ENCODE assay signal across 12 cellular contexts in genomic region chr11:122724520-122724919, GRCh38.
DNase-seq lines count a peak whose midpoint lies in the region; ATAC-seq and TF ChIP-seq lines count a peak whose summit lies in the region.
"Had no signal": no experiment of that assay in that cellular context is flagged by ENCODE, and none has a peak within 500 bp of the region (broad histone marks: within the 10 kb centered on the region; RNA-seq: fewer than 3 reads in every experiment).

No MANE protein-coding gene starts in this region.

- H3K27me3 ChIP-seq in GM23338 (ENCODE audit: insufficient read depth): no peaks in the 10 kb centered on the region
- no peaks in the 10 kb centered on the region for H3K27me3 ChIP-seq in mesendoderm (ENCODE audit: insufficient read depth, low read length, poor library complexity)
- H3K27me3 ChIP-seq: hepatocyte had no signal

- H2AFZ ChIP-seq in GM23338: no peak overlapping the region
- H2AFZ ChIP-seq: hepatocyte had no signal

- H2BK15ac ChIP-seq in mesendoderm (replicated peaks; ENCODE audit: low read depth): no peak overlapping the region

- H3K4me3 Mint-ChIP-seq in GM23338: no peak overlapping the region
- no peak overlapping the region for H3K4me3 Mint-ChIP-seq in activated naive CD8-positive, alpha-beta T cell treated with anti-CD3 and anti-CD28 coated beads for 36 hours

- no peak overlapping the region for H2BK120ac ChIP-seq in mesendoderm (ENCODE audit: low read depth, low read length)

- H3K9me3 Mint-ChIP-seq in GM23338: no peaks in the 10 kb centered on the region
- no peaks in the 10 kb centered on the region for H3K9me3 Mint-ChIP-seq in activated naive CD8-positive, alpha-beta T cell treated with anti-CD3 and anti-CD28 coated beads for 36 hours

- H3K4me1 ChIP-seq in GM23338 (ENCODE audit: insufficient read depth) (peaks cover 11% of the 10 kb centered on the region; the same call in 1 of the 2 replicates), mesendoderm (ENCODE audit: control insufficient read depth, low read depth, low read length) (peaks cover 3% of the 10 kb centered on the region)

- H3K18ac ChIP-seq in mesendoderm (ENCODE audit: low read length): no peak overlapping the region

- no peak overlapping the region for H3K9ac ChIP-seq in mesendoderm (ENCODE audit: low read length)

- H3K23ac ChIP-seq in mesendoderm (ENCODE audit: low read length): no peak overlapping the region

- no peaks in the 10 kb centered on the region for H4K20me1 ChIP-seq in GM23338 (replicated peaks; ENCODE audit: insufficient read depth)

- no peak overlapping the region for H3K56ac ChIP-seq in mesendoderm (ENCODE audit: low read length)

- no peaks in the 10 kb centered on the region for H3K79me1 ChIP-seq in mesendoderm (ENCODE audit: low read length)

- no peak overlapping the region for H4K8ac ChIP-seq in mesendoderm (ENCODE audit: low read depth, low read length)

- no peak overlapping the region for H4K5ac ChIP-seq in mesendoderm (ENCODE audit: low read length)

- no peaks in the 10 kb centered on the region for H3K9me2 ChIP-seq in GM23338 (ENCODE audit: insufficient read depth)

- H3K27ac ChIP-seq in GM23338 (ENCODE audit: low read depth) (no peak overlapping the region), mesendoderm (ENCODE audit: low read depth, low read length) (no peak overlapping the region)
- H3K27ac ChIP-seq: hepatocyte had no signal

- in situ Hi-C loops in ACHN (cut with HindIII; ENCODE audit: low pct_ligation_motif_present, low pct_unique_long_range_greater_than_20kb, low sequenced_read_pairs): no loop called here
- in situ Hi-C loops in KBM-7 (cut with MboI; ENCODE audit: low pct_unique_long_range_greater_than_20kb, low sequenced_read_pairs): no loop called here

- WGBS in mesendoderm (ENCODE audit: extremely low coverage, insufficient coverage, low lambda C conversion rate): no CpG with 5 or more reads among the region's 6 CpGs

- H3K36me3 ChIP-seq in GM23338 (ENCODE audit: insufficient read depth) (no peaks in the 10 kb centered on the region), mesendoderm (ENCODE audit: control insufficient read depth, insufficient read depth, low read length) (no peaks in the 10 kb centered on the region)

- H3K27ac Mint-ChIP-seq in GM23338: no peak overlapping the region
- peak overlapping the region; percentile 88 for H3K27ac Mint-ChIP-seq in activated naive CD8-positive, alpha-beta T cell treated with anti-CD3 and anti-CD28 coated beads for 36 hours

- H3F3A ChIP-seq in GM23338 (replicated peaks; ENCODE audit: low read depth): no peaks in the 10 kb centered on the region

- peaks cover 5% of the 10 kb centered on the region for H3K27me3 Mint-ChIP-seq in GM23338 (ENCODE audit: insufficient read depth, low read depth, poor library complexity)
- no peaks in the 10 kb centered on the region for H3K27me3 Mint-ChIP-seq in activated naive CD8-positive, alpha-beta T cell treated with anti-CD3 and anti-CD28 coated beads for 36 hours

- H3K4me3 ChIP-seq in GM23338 (no peak overlapping the region), mesendoderm (ENCODE audit: low read length) (no peak overlapping the region)
- H3K4me3 ChIP-seq: hepatocyte had no signal

- H3K36me3 Mint-ChIP-seq in GM23338 (ENCODE audit: low read depth): no peaks in the 10 kb centered on the region
- peaks cover 12% of the 10 kb centered on the region for H3K36me3 Mint-ChIP-seq in activated naive CD8-positive, alpha-beta T cell treated with anti-CD3 and anti-CD28 coated beads for 36 hours

- H3K4me1 Mint-ChIP-seq in GM23338: peaks cover 24% of the 10 kb centered on the region
- peaks cover 79% of the 10 kb centered on the region for H3K4me1 Mint-ChIP-seq in activated naive CD8-positive, alpha-beta T cell treated with anti-CD3 and anti-CD28 coated beads for 36 hours

- DNase-seq in ACHN (peak; percentile 17), GM23338 (ENCODE audit: low spot score) (peak; percentile 41), mesendoderm (peak; percentile 63), DMS114 treated with DMSO at 0.1 percent for 48 hours (lab: John Stamatoyannopoulos, UW; ENCODE audit: unreplicated experiment) (no peak), RPMI8226 (no peak), NCI-H2171 (lab: John Stamatoyannopoulos, UW) (no peak), KBM-7 (no peak)
- no peak for DNase-seq in activated naive CD8-positive, alpha-beta T cell treated with anti-CD3 and anti-CD28 coated beads for 36 hours
- DNase-seq: activated CD4-positive, alpha-beta T cell treated with anti-CD3 and anti-CD28 coated beads for 48 hours; activated gamma-delta T cell; nucleus accumbens had no signal

- H2AK5ac ChIP-seq in mesendoderm (ENCODE audit: low read length): no peak overlapping the region

- H3K4me2 ChIP-seq in GM23338: no peak overlapping the region
- no peak overlapping the region for H3K4me2 ChIP-seq in mesendoderm (ENCODE audit: low read length)
- H3K4me2 ChIP-seq: hepatocyte had no signal

- peak; percentile 53 for ATAC-seq in GM23338

- no peaks in the 10 kb centered on the region for H3K79me2 ChIP-seq in GM23338 (replicated peaks; ENCODE audit: insufficient read depth)
- H3K79me2 ChIP-seq in mesendoderm (ENCODE audit: control insufficient read depth, insufficient read depth, low read length): no peaks in the 10 kb centered on the region
- H3K79me2 ChIP-seq: hepatocyte had no signal

- no peak overlapping the region for H3K4ac ChIP-seq in mesendoderm (ENCODE audit: low read depth, low read length)

- no peak for TF ChIP-seq CTCF in GM23338 (conservative IDR thresholded peaks at IDR 0.05; ENCODE audit: low read depth in 2 of 2)

- no peak overlapping the region for H2BK5ac ChIP-seq in mesendoderm (ENCODE audit: low read length)

TF ChIP-seq in GM23338, 12 proteins besides CTCF, POLR2A, EP300 and RAD21:
- TF ChIP-seq ETS1 (IDR thresholded peaks at IDR 0.05) (no peak), EZH2phosphoT487 (IDR thresholded peaks at IDR 0.05; ENCODE audit: unreplicated experiment) (no peak), EZH2 (IDR thresholded peaks at IDR 0.05; ENCODE audit: low read depth, unreplicated experiment) (no peak), NANOG (IDR thresholded peaks at IDR 0.05; ENCODE audit: borderline replicate concordance) (no peak), REST (IDR thresholded peaks at IDR 0.05; ENCODE audit: unreplicated experiment) (no peak), STAT1 (IDR thresholded peaks at IDR 0.05; ENCODE audit: unreplicated experiment) (no peak), ZNF114 (CRISPR knock-in tag; IDR thresholded peaks at IDR 0.05) (no peak), ZNF331 (CRISPR knock-in tag; IDR thresholded peaks at IDR 0.05; ENCODE audit: low read depth) (no peak)

Comparison
In these comparisons a context has a peak if more than half of its experiments do, and no peak if none do; other contexts are left out.
1. DNase-seq: peak in ACHN (single experiment), GM23338 (single experiment) and mesendoderm (single experiment); none in activated naive CD8-positive, alpha-beta T cell treated with anti-CD3 and anti-CD28 coated beads for 36 hours (single experiment), DMS114 treated with DMSO at 0.1 percent for 48 hours (single experiment), RPMI8226 (single experiment), NCI-H2171 (single experiment) and KBM-7 (single experiment).